Comparison of ENCODE assay signal across 23 cellular contexts in genomic region chr1:28716336-28716735, GRCh38.
"Had no signal": no experiment of that assay in that cellular context is flagged by ENCODE, and none has a peak within 500 bp of the region (broad histone marks: within the 10 kb centered on the region; RNA-seq: fewer than 3 reads in every experiment).

No MANE protein-coding gene starts in this region.

- FAIRE-seq: frontal cortex, keratinocyte, urothelium cell line had no signal

- H3K36me3 ChIP-seq: neural progenitor cell had no signal

- H2AFZ ChIP-seq: neural progenitor cell had no signal

- DNase-seq: cortex of kidney; effector CD4-positive, alpha-beta T cell; hypothalamus; immature natural killer cell; left ventricle myocardium superior; lower lobe of right lung; naive thymus-derived CD4-positive, alpha-beta T cell; stimulated activated CD4-positive, alpha-beta T cell treated with anti-CD3 and anti-CD28 coated beads, Interleukin-2, amount 100 ng/mL, for 24 hours; stimulated activated CD4-positive, alpha-beta T cell treated with anti-CD3 and anti-CD28 coated beads, Interleukin-4, amount 100 ng/mL, for 24 hours; stimulated activated naive CD4-positive, alpha-beta T cell treated with Interleukin-2 at 50 U/mL for 16 hours; substantia nigra; upper lobe of left lung had no signal

- ATAC-seq: left ventricle myocardium superior; lower lobe of right lung; naive thymus-derived CD4-positive, alpha-beta T cell; sciatic nerve; stimulated activated effector memory CD8-positive, alpha-beta T cell treated with anti-CD3 and anti-CD28 coated beads, Interleukin-12 subunit alpha, Interleukin-12 subunit beta, amount 100 ng/mL, for 72 hours had no signal

- H3K9ac ChIP-seq: neural progenitor cell had no signal

- H3K9me3 ChIP-seq: lower lobe of right lung, prostate gland, right atrium auricular region, thoracic aorta, tibial nerve, upper lobe of left lung had no signal

- H3K4me1 ChIP-seq: lower lobe of right lung, prostate gland, right atrium auricular region, tibial nerve, upper lobe of left lung had no signal

- H3K27ac ChIP-seq: lower lobe of right lung, neural progenitor cell, prostate gland, right atrium auricular region, thoracic aorta, tibial nerve, upper lobe of left lung had no signal

- H3K27me3 ChIP-seq: dorsolateral prefrontal cortex, neural progenitor cell, right atrium auricular region, tibial nerve, upper lobe of left lung had no signal

- H3K4me3 ChIP-seq: dorsolateral prefrontal cortex, lower lobe of right lung, neural progenitor cell, prostate gland, right atrium auricular region, thoracic aorta, tibial nerve, upper lobe of left lung had no signal

- H3K4me2 ChIP-seq: neural progenitor cell had no signal
